In the genomic region with DNA sequence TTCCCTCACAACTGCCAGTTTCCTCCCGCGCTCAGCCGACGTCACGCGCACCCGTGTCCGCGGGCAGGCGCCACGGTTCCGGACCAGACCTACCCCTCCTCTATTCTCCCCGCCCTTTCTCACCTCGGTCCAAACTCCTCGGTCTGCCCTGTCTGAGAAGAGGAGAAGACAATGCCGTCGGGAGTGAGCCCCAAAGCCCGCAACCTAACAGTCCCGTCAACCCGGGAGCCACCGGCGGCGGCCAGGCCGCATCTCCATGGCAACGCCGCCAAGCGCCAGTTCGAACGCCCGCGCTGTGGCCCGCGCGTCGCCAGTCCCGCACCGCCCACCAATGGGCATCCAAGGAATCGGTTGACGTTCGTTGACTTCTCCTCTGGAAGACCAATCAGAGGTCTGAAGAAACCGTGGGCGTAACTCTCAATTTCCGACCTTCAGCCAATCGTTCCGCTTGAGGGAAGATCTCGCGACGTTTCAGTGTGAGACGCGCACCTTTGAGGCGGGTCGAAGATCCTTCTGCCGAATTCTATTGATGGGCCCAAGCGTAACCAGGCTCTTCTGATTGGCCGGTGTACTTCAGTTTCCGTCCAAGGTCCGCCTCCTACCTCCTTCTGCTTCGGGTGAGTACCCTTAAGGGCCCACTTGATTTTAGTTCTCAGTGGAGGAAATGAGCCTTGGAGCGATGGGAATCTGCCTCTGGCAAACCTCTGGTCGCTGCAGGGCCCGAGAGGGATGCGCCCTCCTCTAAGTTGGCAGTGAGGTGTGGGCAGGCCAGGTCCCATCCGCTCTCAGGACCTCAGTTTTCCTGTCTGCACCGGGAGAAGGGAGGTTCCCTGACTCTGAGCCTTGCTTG, we compare ENCODE assay signal across 8 cellular contexts. TPM values are rescaled to one million over a fixed set of nuclear protein-coding genes. Genes with fewer than 3 reads are reported as not detected.
A peak's percentile ranks its signal among the peaks of the same experiment; 100 is the strongest.
DNase-seq lines count a peak whose midpoint lies in the region; ATAC-seq, FAIRE-seq and TF ChIP-seq lines count a peak whose summit lies in the region.

TSS of gene KIF24 (minus strand) at position 286 of the 850 bp plus-strand sequence. CDS start 17,922 bp downstream, outside the sequence.
TSS of gene NUDT2 (plus strand) at position 587 of the 850 bp plus-strand sequence. CDS start 9,471 bp downstream, outside the sequence.

- peaks cover 32% of the 10 kb centered on the region for H3K4me1 Mint-ChIP-seq in activated CD4-positive, alpha-beta T cell treated with anti-CD3 and anti-CD28 coated beads for 36 hours

- CTCF ChIA-PET in activated CD4-positive, alpha-beta T cell treated with anti-CD3 and anti-CD28 coated beads for 36 hours (lab: Charles Lee): interaction anchor here (1.2 kb wide), 1 partner anchor 15 kb away, joined by 4 read pairs; no protein-coding TSS in a partner anchor

- H3K4me1 ChIP-seq in BE2C: no peaks in the 10 kb centered on the region; the same call in 1 of the 2 replicates

- intact Hi-C loops in activated CD4-positive, alpha-beta T cell treated with anti-CD3 and anti-CD28 coated beads for 36 hours (cut with DNase I, micrococcal nuclease): loop anchor here (1.0 to 5.0 kb wide), 15 partner anchors 48 to 1067 kb away; partner anchors contain the start of genes DCAF12 (in 2 of the 2), BAG1 (in 1 of the 2), DCTN3 (in 1 of the 2) and DNAI1 (in 1 of the 2)

- ATAC-seq in HG03442 (IDR thresholded peaks at IDR 0.05; ENCODE audit: unreplicated experiment): peak; percentile 92
- peak; percentile 97 for ATAC-seq in activated CD4-positive, alpha-beta T cell treated with anti-CD3 and anti-CD28 coated beads for 36 hours

- H3K36me3 ChIP-seq in BE2C: no peaks in the 10 kb centered on the region
- no peaks in the 10 kb centered on the region for H3K36me3 ChIP-seq in kidney epithelial cell (ENCODE audit: control insufficient read depth, insufficient read depth, low read length)

- POLR2A ChIA-PET in activated CD4-positive, alpha-beta T cell treated with anti-CD3 and anti-CD28 coated beads for 36 hours (lab: Charles Lee): no interaction called here

- peak within 1 kb of the TSS; percentile 96 for H3K4me3 ChIP-seq in BE2C (ENCODE audit: low read depth, low read length)
- peak within 1 kb of the TSS; percentile 91 for H3K4me3 ChIP-seq in choroid plexus epithelial cell (ENCODE audit: low read depth, low read length)
- H3K4me3 ChIP-seq in kidney epithelial cell (ENCODE audit: low read depth, low read length): peak within 1 kb of the TSS; percentile 88

- H3K9me3 ChIP-seq in BE2C: no peaks in the 10 kb centered on the region

- H3K4me3 Mint-ChIP-seq in activated CD4-positive, alpha-beta T cell treated with anti-CD3 and anti-CD28 coated beads for 36 hours: peak within 1 kb of the TSS; percentile 95

- no peaks in the 10 kb centered on the region for H3K27me3 Mint-ChIP-seq in activated CD4-positive, alpha-beta T cell treated with anti-CD3 and anti-CD28 coated beads for 36 hours

- no peaks in the 10 kb centered on the region for H3K36me3 Mint-ChIP-seq in activated CD4-positive, alpha-beta T cell treated with anti-CD3 and anti-CD28 coated beads for 36 hours (ENCODE audit: low read depth)

- no peaks in the 10 kb centered on the region for H3K9me3 Mint-ChIP-seq in activated CD4-positive, alpha-beta T cell treated with anti-CD3 and anti-CD28 coated beads for 36 hours (ENCODE audit: low read depth)

- peak; percentile 99 for FAIRE-seq in GM19239 (lab: Jason Lieb, UNC)

- H3K27me3 ChIP-seq in BE2C: no peaks in the 10 kb centered on the region
- H3K27me3 ChIP-seq in kidney epithelial cell (ENCODE audit: control insufficient read depth, insufficient read depth, low read length): no peaks in the 10 kb centered on the region

- no peak for TF ChIP-seq CTCF in BE2C (IDR thresholded peaks at IDR 0.05; ENCODE audit: low read depth, low read length)
- TF ChIP-seq CTCF in choroid plexus epithelial cell (conservative IDR thresholded peaks at IDR 0.05; ENCODE audit: low read depth, low read length): no peak
- no peak for TF ChIP-seq CTCF in kidney epithelial cell (IDR thresholded peaks at IDR 0.05; ENCODE audit: insufficient read depth, low read length, poor library complexity, severe bottlenecking)

- H3K27ac Mint-ChIP-seq in activated CD4-positive, alpha-beta T cell treated with anti-CD3 and anti-CD28 coated beads for 36 hours: peak within 1 kb of the TSS; percentile 98

- DNase-seq in BE2C (peak; percentile 97), GM19239 (ENCODE audit: insufficient read length, low spot score) (peak; percentile 88), NCI-H510A treated with DMSO at 0.1 percent for 48 hours (lab: John Stamatoyannopoulos, UW) (peak; percentile 96), choroid plexus epithelial cell (ENCODE audit: low read depth) (peak; percentile 100), kidney epithelial cell (ENCODE audit: low read depth) (peak; percentile 100)
- peak; percentile 98 for DNase-seq in activated CD4-positive, alpha-beta T cell treated with anti-CD3 and anti-CD28 coated beads for 36 hours
- peak; percentile 97 for DNase-seq in stimulated activated CD4-positive, alpha-beta T cell treated with anti-CD3 and anti-CD28 coated beads, Interleukin-15, amount 100 ng/mL, for 24 hours

RNA-seq across cellular contexts. Expression of gene KIF24, which starts in this region (rescaled TPM):
- 0.37 TPM for polyA plus RNA-seq in BE2C (2012; ENCODE audit: insufficient read depth, insufficient read length, low read depth)
- total RNA-seq in activated CD4-positive, alpha-beta T cell treated with anti-CD3 and anti-CD28 coated beads for 36 hours: 1 to 10 TPM; 5.9 to 7.7 TPM
- total RNA-seq in kidney epithelial cell: 1.0 and 1.2 TPM in 2 replicates

RNA-seq across cellular contexts. Expression of gene NUDT2, which starts in this region (rescaled TPM):
- polyA plus RNA-seq in BE2C (2012; ENCODE audit: insufficient read depth, insufficient read length, low read depth): 7.3 TPM
- total RNA-seq in activated CD4-positive, alpha-beta T cell treated with anti-CD3 and anti-CD28 coated beads for 36 hours: 10 to 100 TPM; 14.9 to 22.9 TPM
- 18.1 and 30.0 TPM in 2 replicates for total RNA-seq in kidney epithelial cell

Comparison
In these comparisons a context has a peak if more than half of its experiments do, and no peak if none do; other contexts are left out.
1. Peak in every context shown above with its lines: DNase-seq, ATAC-seq and H3K4me3 ChIP-seq.